In the genomic region with DNA sequence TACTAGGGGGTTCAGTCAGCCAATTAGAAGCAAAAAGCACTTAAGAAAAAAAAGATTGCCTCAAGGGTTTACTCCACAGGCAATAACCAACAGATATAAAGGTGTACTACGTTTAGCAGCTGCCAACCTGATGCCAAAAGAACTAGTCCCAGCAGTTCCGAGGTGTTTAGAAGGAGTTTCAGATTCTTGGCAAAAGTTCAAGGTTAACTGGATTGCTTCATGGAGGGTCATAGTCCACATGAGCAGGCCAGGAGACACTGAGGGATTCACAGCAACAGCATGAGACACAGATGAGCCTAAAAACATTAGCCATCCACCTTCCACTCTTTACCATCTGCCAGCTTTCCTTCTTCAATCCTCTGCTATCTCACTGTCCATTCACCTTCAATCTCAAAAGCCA, we compare ENCODE assay signal across 20 cellular contexts. TPM values are rescaled to one million over a fixed set of nuclear protein-coding genes. Genes with fewer than 3 reads are reported as not detected.
"Had no signal": no experiment of that assay in that cellular context is flagged by ENCODE, and none has a peak within 500 bp of the region (broad histone marks: within the 10 kb centered on the region; RNA-seq: fewer than 3 reads in every experiment).

No MANE protein-coding gene starts in this region.

- DNase-seq: activated CD8-positive, alpha-beta memory T cell treated with anti-CD3 and anti-CD28 coated beads for 24 hours; activated CD8-positive, alpha-beta memory T cell treated with anti-CD3 and anti-CD28 coated beads, Interleukin-2, amount 50 U/mL, for 4 hours; activated T-cell treated with anti-CD3 and anti-CD28 coated beads, Interleukin-2, amount 50 U/mL, for 24 hours; esophagus squamous epithelium; heart right ventricle; kidney; natural killer cell; retina; spleen; stimulated activated CD4-positive, alpha-beta T cell treated with anti-CD3 and anti-CD28 coated beads, Interleukin-4, amount 100 ng/mL, for 1 hour; stimulated activated naive CD4-positive, alpha-beta T cell; T-helper 9 cell; upper lobe of left lung had no signal

- H3K4me3 ChIP-seq: ascending aorta, coronary artery, esophagus squamous epithelium, heart right ventricle, lung, spleen, thoracic aorta, upper lobe of left lung had no signal

- H3K9me3 ChIP-seq: ascending aorta, esophagus squamous epithelium, heart right ventricle, spleen, thoracic aorta, upper lobe of left lung had no signal

- H3K36me3 ChIP-seq: ascending aorta, esophagus squamous epithelium, heart right ventricle, spleen, thoracic aorta, upper lobe of left lung had no signal

- H3K27me3 ChIP-seq: ascending aorta, esophagus squamous epithelium, heart right ventricle, spleen, upper lobe of left lung had no signal

- ATAC-seq: activated naive CD4-positive, alpha-beta T cell treated with anti-CD3 and anti-CD28 coated beads, Interleukin-2, amount 50 U/mL, for 72 hours; activated T-helper 17 cell treated with anti-CD3 and anti-CD28 coated beads, Interleukin-2, amount 50 U/mL, for 72 hours; heart right ventricle; left lobe of liver; natural killer cell had no signal

- H3K27ac ChIP-seq: coronary artery, esophagus squamous epithelium, heart right ventricle, spleen, thoracic aorta, upper lobe of left lung had no signal

RNA-seq across cellular contexts. Expression of a gene that starts 4.9 kb away (rescaled TPM):
- total RNA-seq: activated T-helper 17 cell treated with anti-CD3 and anti-CD28 coated beads, Interleukin-2, amount 50 U/mL, for 72 hours had no signal
